ENCODE assay signal across 1 cellular context in the genomic region with DNA sequence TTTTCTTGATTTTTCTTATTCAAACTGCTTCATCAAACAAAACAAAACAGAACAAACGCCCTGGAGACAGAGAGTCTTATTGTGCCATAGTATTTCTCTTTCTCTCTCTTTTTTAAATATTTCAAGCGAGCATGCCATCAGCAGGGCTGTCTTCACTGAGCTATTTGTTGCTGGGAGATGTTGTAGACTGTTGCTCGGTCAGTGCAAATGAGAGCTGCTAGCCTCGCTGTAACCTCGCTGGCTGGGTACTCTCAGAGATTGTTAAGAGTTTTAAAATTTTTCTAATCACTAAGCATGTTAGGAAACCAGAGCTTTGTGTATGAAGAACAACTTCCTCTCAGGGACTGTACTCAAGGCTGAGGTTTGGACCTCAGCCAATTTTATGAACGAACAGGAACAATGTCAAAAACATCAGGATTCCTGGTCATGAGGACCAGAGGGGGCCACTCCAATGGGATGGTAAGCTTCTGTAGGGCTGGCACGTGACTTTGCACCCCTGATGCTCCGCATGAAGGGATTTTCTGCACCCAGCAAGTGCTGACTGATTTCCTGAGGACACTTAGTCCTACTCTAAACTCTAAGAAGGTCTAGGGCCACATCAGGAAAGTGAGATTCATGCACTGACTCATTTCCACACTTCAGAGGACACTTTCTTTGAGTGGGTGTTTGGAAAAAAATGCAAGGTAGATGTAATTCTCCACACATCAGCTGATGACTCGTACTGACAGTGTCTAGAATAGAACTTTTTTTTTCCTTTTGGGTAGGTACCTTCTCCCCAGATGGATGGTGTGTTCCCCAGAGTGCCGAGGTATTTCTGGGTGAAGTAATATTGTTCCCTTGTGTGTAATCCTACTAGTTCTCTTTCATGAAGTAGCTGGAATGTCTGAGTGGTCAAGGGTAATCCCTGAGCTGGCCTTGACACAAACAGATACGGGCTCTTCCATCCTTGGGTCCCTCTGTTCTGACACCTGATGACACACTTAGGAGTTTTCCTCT.
TF ChIP-seq lines count a peak whose summit lies in the region.

No MANE protein-coding gene starts in this region.

TF ChIP-seq in GM12878, 131 proteins besides CTCF, POLR2A, EP300 and RAD21 (continued from another document and continues in another):
- TF ChIP-seq NKRF (conservative IDR thresholded peaks at IDR 0.05) (no peak), MEF2A (IDR thresholded peaks at IDR 0.05; ENCODE audit: insufficient read depth, low read depth, low read length) (peak; percentile 77; the same call in 1 of the 2 replicates), IKZF1 (conservative IDR thresholded peaks at IDR 0.05) (peak; percentile 98), SPI1 (IDR thresholded peaks at IDR 0.05; ENCODE audit: borderline replicate concordance, insufficient read depth, low read depth, low read length) (peak; percentile 53; the same call in 1 of the 2 replicates), HCFC1 (IDR thresholded peaks at IDR 0.05; ENCODE audit: low read length) (no peak), SUPT20H (IDR thresholded peaks at IDR 0.05; ENCODE audit: borderline replicate concordance, control insufficient read depth, low read depth, low read length) (no peak), EED (IDR thresholded peaks at IDR 0.05; ENCODE audit: low read depth) (peak; percentile 85), SMARCA5 (IDR thresholded peaks at IDR 0.05) (0 out of 2 replicates have a peak, but pooled peaks have one; percentile 23), STAT3 (IDR thresholded peaks at IDR 0.05; ENCODE audit: low read depth, low read length) (no peak), SMAD5 (IDR thresholded peaks at IDR 0.05; ENCODE audit: low read depth) (no peak), PBX3 (IDR thresholded peaks at IDR 0.05; ENCODE audit: insufficient replicate concordance, low read depth, low read length) (peak; percentile 8), TCF12 (IDR thresholded peaks at IDR 0.05; ENCODE audit: low read depth, low read length) (0 out of 2 replicates have a peak, but pooled peaks have one; percentile 27), ASH2L (IDR thresholded peaks at IDR 0.05; ENCODE audit: borderline replicate concordance, low read depth) (no peak), YY1 (IDR thresholded peaks at IDR 0.05; ENCODE audit: low read depth, low read length) (no peak), BCL3 (IDR thresholded peaks at IDR 0.05; ENCODE audit: borderline replicate concordance, insufficient read depth, low read depth, low read length, poor library complexity, severe bottlenecking) (peak; percentile 49), PAX5 (IDR thresholded peaks at IDR 0.05; ENCODE audit: borderline replicate concordance, low read depth, low read length) (peak; percentile 79; the same call in 1 of the 2 replicates), USF2 (IDR thresholded peaks at IDR 0.05; ENCODE audit: borderline replicate concordance, low read depth, low read length) (peak; percentile 41; the same call in 1 of the 2 replicates), E2F4 (IDR thresholded peaks at IDR 0.05; ENCODE audit: low read depth, low read length) (no peak), TCF7 (IDR thresholded peaks at IDR 0.05; ENCODE audit: borderline replicate concordance) (peak; percentile 30; the same call in 1 of the 2 replicates), ZSCAN29 (IDR thresholded peaks at IDR 0.05) (0 out of 2 replicates have a peak, but pooled peaks have one; percentile 31), NFXL1 (IDR thresholded peaks at IDR 0.05; ENCODE audit: borderline replicate concordance) (no peak), ZBTB33 (IDR thresholded peaks at IDR 0.05) (no peak), POLR2AphosphoS2 (IDR thresholded peaks at IDR 0.05; ENCODE audit: low read depth, low read length) (no peak), RAD51 (IDR thresholded peaks at IDR 0.05) (peak; percentile 92), ZNF274 (IDR thresholded peaks at IDR 0.05; ENCODE audit: insufficient read depth, insufficient read length) (no peak), CREM (IDR thresholded peaks at IDR 0.05; ENCODE audit: low read depth) (no peak; the same call in 1 of the 2 replicates), MYC (IDR thresholded peaks at IDR 0.05; ENCODE audit: insufficient read depth, insufficient read length, insufficient replicate concordance, low read length, severe bottlenecking) (no peak), ZBTB40 (IDR thresholded peaks at IDR 0.05; ENCODE audit: borderline replicate concordance) (no peak), RELB (IDR thresholded peaks at IDR 0.05; ENCODE audit: low read depth) (peak; percentile 97)
- TF ChIP-seq, protein P1, sequence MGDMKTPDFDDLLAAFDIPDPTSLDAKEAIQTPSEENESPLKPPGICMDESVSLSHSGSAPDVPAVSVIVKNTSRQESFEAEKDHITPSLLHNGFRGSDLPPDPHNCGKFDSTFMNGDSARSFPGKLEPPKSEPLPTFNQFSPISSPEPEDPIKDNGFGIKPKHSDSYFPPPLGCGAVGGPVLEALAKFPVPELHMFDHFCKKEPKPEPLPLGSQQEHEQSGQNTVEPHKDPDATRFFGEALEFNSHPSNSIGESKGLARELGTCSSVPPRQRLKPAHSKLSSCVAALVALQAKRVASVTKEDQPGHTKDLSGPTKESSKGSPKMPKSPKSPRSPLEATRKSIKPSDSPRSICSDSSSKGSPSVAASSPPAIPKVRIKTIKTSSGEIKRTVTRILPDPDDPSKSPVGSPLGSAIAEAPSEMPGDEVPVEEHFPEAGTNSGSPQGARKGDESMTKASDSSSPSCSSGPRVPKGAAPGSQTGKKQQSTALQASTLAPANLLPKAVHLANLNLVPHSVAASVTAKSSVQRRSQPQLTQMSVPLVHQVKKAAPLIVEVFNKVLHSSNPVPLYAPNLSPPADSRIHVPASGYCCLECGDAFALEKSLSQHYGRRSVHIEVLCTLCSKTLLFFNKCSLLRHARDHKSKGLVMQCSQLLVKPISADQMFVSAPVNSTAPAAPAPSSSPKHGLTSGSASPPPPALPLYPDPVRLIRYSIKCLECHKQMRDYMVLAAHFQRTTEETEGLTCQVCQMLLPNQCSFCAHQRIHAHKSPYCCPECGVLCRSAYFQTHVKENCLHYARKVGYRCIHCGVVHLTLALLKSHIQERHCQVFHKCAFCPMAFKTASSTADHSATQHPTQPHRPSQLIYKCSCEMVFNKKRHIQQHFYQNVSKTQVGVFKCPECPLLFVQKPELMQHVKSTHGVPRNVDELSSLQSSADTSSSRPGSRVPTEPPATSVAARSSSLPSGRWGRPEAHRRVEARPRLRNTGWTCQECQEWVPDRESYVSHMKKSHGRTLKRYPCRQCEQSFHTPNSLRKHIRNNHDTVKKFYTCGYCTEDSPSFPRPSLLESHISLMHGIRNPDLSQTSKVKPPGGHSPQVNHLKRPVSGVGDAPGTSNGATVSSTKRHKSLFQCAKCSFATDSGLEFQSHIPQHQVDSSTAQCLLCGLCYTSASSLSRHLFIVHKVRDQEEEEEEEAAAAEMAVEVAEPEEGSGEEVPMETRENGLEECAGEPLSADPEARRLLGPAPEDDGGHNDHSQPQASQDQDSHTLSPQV (IDR thresholded peaks at IDR 0.05), result peak; percentile 3; the same call in 1 of the 2 replicates
